ENCODE assay signal across 15 cellular contexts in the genomic region with DNA sequence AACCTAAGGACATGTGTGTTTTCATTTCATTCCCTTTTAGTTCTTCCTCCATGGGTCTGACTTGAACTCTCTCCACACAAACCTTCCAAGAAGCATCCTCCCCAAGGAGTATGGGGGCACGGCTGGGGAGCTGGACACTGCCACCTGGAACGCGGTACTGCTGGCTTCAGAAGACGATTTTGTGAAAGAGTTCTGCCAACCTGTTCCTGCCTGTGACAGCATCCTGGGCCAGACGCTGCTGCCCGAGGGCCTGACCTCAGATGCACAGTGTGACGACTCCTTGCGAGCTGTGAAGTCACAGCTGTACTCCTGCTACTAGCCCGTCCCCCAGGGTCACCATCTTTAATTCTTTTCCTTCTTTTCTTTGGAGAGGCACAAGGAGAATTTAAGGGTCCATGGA.
"Had no signal": no experiment of that assay in that cellular context is flagged by ENCODE, and none has a peak within 500 bp of the region (broad histone marks: within the 10 kb centered on the region; RNA-seq: fewer than 3 reads in every experiment).

No MANE protein-coding gene starts in this region.

- H3K27me3 Mint-ChIP-seq: effector memory CD8-positive, alpha-beta T cell; naive thymus-derived CD8-positive, alpha-beta T cell; type B pancreatic cell had no signal

- ATAC-seq: effector memory CD8-positive, alpha-beta T cell; SK-N-SH treated with all-trans-retinoic acid at 6 μM for 48 hours had no signal

- DNase-seq: activated effector memory CD4-positive, alpha-beta T cell treated with anti-CD3 and anti-CD28 coated beads, Interleukin-2, amount 50 U/mL, for 16 hours; dermis blood vessel endothelial cell; effector memory CD8-positive, alpha-beta T cell; foreskin melanocyte; head of caudate nucleus; kidney glomerular epithelial cell; mesenchymal stem cell; naive thymus-derived CD8-positive, alpha-beta T cell; stimulated activated naive CD4-positive, alpha-beta T cell treated with Interleukin-2 at 50 U/mL for 16 hours; WERI-Rb-1 had no signal

- H3K4me3 ChIP-seq: ascending aorta, breast epithelium had no signal

- H3K27ac ChIP-seq: ascending aorta, epithelial cell of prostate, WERI-Rb-1 had no signal

- H3K9me3 ChIP-seq: ascending aorta, breast epithelium had no signal

- H3K4me1 ChIP-seq: breast epithelium had no signal

- H3K27me3 ChIP-seq: ascending aorta, breast epithelium had no signal

- H3K9me3 Mint-ChIP-seq: effector memory CD8-positive, alpha-beta T cell; naive thymus-derived CD8-positive, alpha-beta T cell; type B pancreatic cell had no signal

- H3K4me3 Mint-ChIP-seq: effector memory CD8-positive, alpha-beta T cell; naive thymus-derived CD8-positive, alpha-beta T cell; type B pancreatic cell had no signal

- H3K36me3 ChIP-seq: breast epithelium had no signal
